35 cellular contexts compared by ENCODE assay signal in the genomic region with DNA sequence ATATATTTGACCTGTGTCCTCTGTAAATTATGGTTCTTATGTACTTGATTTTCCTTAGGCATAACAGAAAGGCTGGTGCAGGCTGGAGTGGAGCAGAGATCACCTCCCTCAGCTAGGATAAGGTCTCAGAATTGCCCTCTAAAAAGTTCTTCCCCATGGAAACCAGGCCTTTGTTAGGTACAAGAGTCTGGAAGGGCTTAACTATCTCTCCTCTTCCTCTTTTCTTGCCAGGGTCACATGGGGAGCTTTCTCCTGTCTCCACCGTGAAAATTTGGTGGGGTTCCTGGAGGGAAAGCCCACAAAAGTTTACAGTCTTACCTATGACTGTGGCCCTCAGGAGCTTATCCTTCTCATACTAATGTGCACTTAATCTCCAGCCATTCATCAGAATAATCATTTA.
"Had no signal": no experiment of that assay in that cellular context is flagged by ENCODE, and none has a peak within 500 bp of the region (broad histone marks: within the 10 kb centered on the region; RNA-seq: fewer than 3 reads in every experiment).

No MANE protein-coding gene starts in this region.

- H3K27ac ChIP-seq: KMS-11 had no signal

- H3K4me3 ChIP-seq: MG63 had no signal

- H3K36me3 ChIP-seq: MG63 had no signal

- H3K27me3 ChIP-seq: MG63 had no signal

- H3K9ac ChIP-seq: KMS-11 had no signal

- DNase-seq: Karpas-422, MG63, MM.1S, MV-4-11, NCI-H1048, NCI-H1092, NCI-H1092 treated with DMSO at 0.1 percent for 48 hours, NCI-H1105, NCI-H1105 treated with DMSO at 0.1 percent for 48 hours, NCI-H1417, NCI-H1417 treated with DMSO at 0.1 percent for 48 hours, NCI-H1436, NCI-H1436 treated with DMSO at 0.1 percent for 48 hours, NCI-H146, NCI-H1694, NCI-H1694 treated with DMSO at 0.1 percent for 48 hours, NCI-H187, NCI-H187 treated with DMSO at 0.1 percent for 48 hours, NCI-H1930, NCI-H2029, NCI-H2081, NCI-H2081 treated with DMSO at 0.1 percent for 48 hours, NCI-H2107, NCI-H2171, NCI-H2171 treated with DMSO at 0.1 percent for 48 hours, NCI-H2227 treated with DMSO at 0.1 percent for 48 hours, NCI-H226, NCI-H345, NCI-H446, NCI-H446 treated with DMSO at 0.1 percent for 48 hours, NCI-H510A, NCI-H510A treated with DMSO at 0.1 percent for 48 hours, NCI-H524, NCI-H524 treated with DMSO at 0.1 percent for 48 hours had no signal

- H3K4me2 ChIP-seq: KMS-11 had no signal
